1 cellular context compared by ENCODE assay signal in the genomic region with DNA sequence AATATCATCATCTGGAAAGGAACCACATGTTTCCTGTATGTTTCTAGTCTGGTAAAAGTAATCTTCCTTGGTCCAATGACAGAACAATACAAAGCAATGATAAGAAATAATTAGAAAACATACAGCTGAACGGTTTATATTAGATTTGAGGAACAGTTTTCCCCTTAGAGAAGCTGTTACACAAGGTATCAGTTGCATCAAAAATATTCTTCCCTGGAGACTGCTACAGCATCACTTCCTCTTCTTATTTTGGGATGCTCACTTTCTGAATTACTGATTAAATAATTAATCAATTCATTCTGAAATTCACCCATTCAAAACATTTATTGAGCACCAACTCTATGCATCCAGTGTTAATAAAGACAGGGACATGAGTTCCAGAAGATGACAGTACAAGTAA.
TF ChIP-seq lines count a peak whose summit lies in the region.

No MANE protein-coding gene starts in this region.

TF ChIP-seq in GM12891, 5 proteins besides CTCF, POLR2A, EP300 and RAD21 (continued from another document):
- no peak for TF ChIP-seq POU2F2 (IDR thresholded peaks at IDR 0.05; ENCODE audit: low read depth, low read length)
